Comparison of ENCODE assay signal across 1 cellular context in genomic region chr22:48918585-48919186, GRCh38.
A peak's percentile ranks its signal among the peaks of the same experiment; 100 is the strongest.
TF ChIP-seq lines count a peak whose summit lies in the region.

No MANE protein-coding gene starts in this region.

TF ChIP-seq in HepG2, 621 proteins besides CTCF, POLR2A, EP300 and RAD21 (continued from another document and continues in another):
- TF ChIP-seq, protein P1, sequence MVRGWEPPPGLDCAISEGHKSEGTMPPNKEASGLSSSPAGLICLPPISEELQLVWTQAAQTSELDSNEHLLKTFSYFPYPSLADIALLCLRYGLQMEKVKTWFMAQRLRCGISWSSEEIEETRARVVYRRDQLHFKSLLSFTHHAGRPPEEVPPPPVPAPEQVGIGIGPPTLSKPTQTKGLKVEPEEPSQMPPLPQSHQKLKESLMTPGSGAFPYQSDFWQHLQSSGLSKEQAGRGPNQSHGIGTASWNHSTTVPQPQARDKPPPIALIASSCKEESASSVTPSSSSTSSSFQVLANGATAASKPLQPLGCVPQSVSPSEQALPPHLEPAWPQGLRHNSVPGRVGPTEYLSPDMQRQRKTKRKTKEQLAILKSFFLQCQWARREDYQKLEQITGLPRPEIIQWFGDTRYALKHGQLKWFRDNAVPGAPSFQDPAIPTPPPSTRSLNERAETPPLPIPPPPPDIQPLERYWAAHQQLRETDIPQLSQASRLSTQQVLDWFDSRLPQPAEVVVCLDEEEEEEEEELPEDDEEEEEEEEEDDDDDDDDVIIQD (CRISPR knock-in tag; IDR thresholded peaks at IDR 0.05; ENCODE audit: low read depth) = peak; percentile 20; the same call in 1 of the 2 replicates
- TF ChIP-seq KDM6A (CRISPR knock-in tag; IDR thresholded peaks at IDR 0.05; ENCODE audit: low read depth) (peak; percentile 88), SYNCRIP (IDR thresholded peaks at IDR 0.05; ENCODE audit: insufficient read depth, low read depth, low read length) (no peak), YY1 (IDR thresholded peaks at IDR 0.05; ENCODE audit: insufficient read depth, insufficient replicate concordance, low read depth, low read length) (peak; percentile 18), HNF1B (CRISPR knock-in tag; IDR thresholded peaks at IDR 0.05) (0 out of 2 replicates have a peak, but pooled peaks have one; percentile 43), EEA1 (CRISPR knock-in tag; IDR thresholded peaks at IDR 0.05; ENCODE audit: borderline replicate concordance) (no peak), ESRRA (CRISPR knock-in tag; IDR thresholded peaks at IDR 0.05; ENCODE audit: low read depth) (peak; percentile 28; the same call in 1 of the 2 replicates), KDM4B (CRISPR knock-in tag; IDR thresholded peaks at IDR 0.05) (0 out of 2 replicates have a peak, but pooled peaks have one; percentile 28), ZNF430 (CRISPR knock-in tag; IDR thresholded peaks at IDR 0.05) (peak; percentile 54; the same call in 1 of the 2 replicates), GATAD2A (CRISPR knock-in tag; IDR thresholded peaks at IDR 0.05) (peak; percentile 91), BCL6 (CRISPR knock-in tag; IDR thresholded peaks at IDR 0.05) (peak; percentile 67), NCOA2 (CRISPR knock-in tag; IDR thresholded peaks at IDR 0.05) (peak; percentile 83), FOXP1 (IDR thresholded peaks at IDR 0.05) (peak; percentile 36; the same call in 1 of the 2 replicates), FOXP1 (CRISPR knock-in tag; IDR thresholded peaks at IDR 0.05) (peak; percentile 98), TFE3 (CRISPR knock-in tag; IDR thresholded peaks at IDR 0.05) (0 out of 2 replicates have a peak, but pooled peaks have one; percentile 32), KLF16 (CRISPR knock-in tag; IDR thresholded peaks at IDR 0.05) (0 out of 4 replicates have a peak, but pooled peaks of 1 of the 2 experiments have one; percentile 59), ZNF543 (CRISPR knock-in tag; IDR thresholded peaks at IDR 0.05) (no peak)
- TF ChIP-seq, protein P2, sequence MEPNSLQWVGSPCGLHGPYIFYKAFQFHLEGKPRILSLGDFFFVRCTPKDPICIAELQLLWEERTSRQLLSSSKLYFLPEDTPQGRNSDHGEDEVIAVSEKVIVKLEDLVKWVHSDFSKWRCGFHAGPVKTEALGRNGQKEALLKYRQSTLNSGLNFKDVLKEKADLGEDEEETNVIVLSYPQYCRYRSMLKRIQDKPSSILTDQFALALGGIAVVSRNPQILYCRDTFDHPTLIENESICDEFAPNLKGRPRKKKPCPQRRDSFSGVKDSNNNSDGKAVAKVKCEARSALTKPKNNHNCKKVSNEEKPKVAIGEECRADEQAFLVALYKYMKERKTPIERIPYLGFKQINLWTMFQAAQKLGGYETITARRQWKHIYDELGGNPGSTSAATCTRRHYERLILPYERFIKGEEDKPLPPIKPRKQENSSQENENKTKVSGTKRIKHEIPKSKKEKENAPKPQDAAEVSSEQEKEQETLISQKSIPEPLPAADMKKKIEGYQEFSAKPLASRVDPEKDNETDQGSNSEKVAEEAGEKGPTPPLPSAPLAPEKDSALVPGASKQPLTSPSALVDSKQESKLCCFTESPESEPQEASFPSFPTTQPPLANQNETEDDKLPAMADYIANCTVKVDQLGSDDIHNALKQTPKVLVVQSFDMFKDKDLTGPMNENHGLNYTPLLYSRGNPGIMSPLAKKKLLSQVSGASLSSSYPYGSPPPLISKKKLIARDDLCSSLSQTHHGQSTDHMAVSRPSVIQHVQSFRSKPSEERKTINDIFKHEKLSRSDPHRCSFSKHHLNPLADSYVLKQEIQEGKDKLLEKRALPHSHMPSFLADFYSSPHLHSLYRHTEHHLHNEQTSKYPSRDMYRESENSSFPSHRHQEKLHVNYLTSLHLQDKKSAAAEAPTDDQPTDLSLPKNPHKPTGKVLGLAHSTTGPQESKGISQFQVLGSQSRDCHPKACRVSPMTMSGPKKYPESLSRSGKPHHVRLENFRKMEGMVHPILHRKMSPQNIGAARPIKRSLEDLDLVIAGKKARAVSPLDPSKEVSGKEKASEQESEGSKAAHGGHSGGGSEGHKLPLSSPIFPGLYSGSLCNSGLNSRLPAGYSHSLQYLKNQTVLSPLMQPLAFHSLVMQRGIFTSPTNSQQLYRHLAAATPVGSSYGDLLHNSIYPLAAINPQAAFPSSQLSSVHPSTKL (CRISPR knock-in tag; IDR thresholded peaks at IDR 0.05) = peak; percentile 82
- TF ChIP-seq, protein P3, sequence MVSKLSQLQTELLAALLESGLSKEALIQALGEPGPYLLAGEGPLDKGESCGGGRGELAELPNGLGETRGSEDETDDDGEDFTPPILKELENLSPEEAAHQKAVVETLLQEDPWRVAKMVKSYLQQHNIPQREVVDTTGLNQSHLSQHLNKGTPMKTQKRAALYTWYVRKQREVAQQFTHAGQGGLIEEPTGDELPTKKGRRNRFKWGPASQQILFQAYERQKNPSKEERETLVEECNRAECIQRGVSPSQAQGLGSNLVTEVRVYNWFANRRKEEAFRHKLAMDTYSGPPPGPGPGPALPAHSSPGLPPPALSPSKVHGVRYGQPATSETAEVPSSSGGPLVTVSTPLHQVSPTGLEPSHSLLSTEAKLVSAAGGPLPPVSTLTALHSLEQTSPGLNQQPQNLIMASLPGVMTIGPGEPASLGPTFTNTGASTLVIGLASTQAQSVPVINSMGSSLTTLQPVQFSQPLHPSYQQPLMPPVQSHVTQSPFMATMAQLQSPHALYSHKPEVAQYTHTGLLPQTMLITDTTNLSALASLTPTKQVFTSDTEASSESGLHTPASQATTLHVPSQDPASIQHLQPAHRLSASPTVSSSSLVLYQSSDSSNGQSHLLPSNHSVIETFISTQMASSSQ (IDR thresholded peaks at IDR 0.05; ENCODE audit: low read depth) = 0 out of 2 replicates have a peak, but pooled peaks have one; percentile 15
- TF ChIP-seq, protein P3 (CRISPR knock-in tag; IDR thresholded peaks at IDR 0.05; ENCODE audit: borderline replicate concordance) = no peak
- TF ChIP-seq, protein P4, sequence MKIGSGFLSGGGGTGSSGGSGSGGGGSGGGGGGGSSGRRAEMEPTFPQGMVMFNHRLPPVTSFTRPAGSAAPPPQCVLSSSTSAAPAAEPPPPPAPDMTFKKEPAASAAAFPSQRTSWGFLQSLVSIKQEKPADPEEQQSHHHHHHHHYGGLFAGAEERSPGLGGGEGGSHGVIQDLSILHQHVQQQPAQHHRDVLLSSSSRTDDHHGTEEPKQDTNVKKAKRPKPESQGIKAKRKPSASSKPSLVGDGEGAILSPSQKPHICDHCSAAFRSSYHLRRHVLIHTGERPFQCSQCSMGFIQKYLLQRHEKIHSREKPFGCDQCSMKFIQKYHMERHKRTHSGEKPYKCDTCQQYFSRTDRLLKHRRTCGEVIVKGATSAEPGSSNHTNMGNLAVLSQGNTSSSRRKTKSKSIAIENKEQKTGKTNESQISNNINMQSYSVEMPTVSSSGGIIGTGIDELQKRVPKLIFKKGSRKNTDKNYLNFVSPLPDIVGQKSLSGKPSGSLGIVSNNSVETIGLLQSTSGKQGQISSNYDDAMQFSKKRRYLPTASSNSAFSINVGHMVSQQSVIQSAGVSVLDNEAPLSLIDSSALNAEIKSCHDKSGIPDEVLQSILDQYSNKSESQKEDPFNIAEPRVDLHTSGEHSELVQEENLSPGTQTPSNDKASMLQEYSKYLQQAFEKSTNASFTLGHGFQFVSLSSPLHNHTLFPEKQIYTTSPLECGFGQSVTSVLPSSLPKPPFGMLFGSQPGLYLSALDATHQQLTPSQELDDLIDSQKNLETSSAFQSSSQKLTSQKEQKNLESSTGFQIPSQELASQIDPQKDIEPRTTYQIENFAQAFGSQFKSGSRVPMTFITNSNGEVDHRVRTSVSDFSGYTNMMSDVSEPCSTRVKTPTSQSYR (CRISPR knock-in tag; IDR thresholded peaks at IDR 0.05; ENCODE audit: borderline replicate concordance) = peak; percentile 96
- TF ChIP-seq, protein P5, sequence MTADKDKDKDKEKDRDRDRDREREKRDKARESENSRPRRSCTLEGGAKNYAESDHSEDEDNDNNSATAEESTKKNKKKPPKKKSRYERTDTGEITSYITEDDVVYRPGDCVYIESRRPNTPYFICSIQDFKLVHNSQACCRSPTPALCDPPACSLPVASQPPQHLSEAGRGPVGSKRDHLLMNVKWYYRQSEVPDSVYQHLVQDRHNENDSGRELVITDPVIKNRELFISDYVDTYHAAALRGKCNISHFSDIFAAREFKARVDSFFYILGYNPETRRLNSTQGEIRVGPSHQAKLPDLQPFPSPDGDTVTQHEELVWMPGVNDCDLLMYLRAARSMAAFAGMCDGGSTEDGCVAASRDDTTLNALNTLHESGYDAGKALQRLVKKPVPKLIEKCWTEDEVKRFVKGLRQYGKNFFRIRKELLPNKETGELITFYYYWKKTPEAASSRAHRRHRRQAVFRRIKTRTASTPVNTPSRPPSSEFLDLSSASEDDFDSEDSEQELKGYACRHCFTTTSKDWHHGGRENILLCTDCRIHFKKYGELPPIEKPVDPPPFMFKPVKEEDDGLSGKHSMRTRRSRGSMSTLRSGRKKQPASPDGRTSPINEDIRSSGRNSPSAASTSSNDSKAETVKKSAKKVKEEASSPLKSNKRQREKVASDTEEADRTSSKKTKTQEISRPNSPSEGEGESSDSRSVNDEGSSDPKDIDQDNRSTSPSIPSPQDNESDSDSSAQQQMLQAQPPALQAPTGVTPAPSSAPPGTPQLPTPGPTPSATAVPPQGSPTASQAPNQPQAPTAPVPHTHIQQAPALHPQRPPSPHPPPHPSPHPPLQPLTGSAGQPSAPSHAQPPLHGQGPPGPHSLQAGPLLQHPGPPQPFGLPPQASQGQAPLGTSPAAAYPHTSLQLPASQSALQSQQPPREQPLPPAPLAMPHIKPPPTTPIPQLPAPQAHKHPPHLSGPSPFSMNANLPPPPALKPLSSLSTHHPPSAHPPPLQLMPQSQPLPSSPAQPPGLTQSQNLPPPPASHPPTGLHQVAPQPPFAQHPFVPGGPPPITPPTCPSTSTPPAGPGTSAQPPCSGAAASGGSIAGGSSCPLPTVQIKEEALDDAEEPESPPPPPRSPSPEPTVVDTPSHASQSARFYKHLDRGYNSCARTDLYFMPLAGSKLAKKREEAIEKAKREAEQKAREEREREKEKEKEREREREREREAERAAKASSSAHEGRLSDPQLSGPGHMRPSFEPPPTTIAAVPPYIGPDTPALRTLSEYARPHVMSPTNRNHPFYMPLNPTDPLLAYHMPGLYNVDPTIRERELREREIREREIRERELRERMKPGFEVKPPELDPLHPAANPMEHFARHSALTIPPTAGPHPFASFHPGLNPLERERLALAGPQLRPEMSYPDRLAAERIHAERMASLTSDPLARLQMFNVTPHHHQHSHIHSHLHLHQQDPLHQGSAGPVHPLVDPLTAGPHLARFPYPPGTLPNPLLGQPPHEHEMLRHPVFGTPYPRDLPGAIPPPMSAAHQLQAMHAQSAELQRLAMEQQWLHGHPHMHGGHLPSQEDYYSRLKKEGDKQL (CRISPR knock-in tag; IDR thresholded peaks at IDR 0.05; ENCODE audit: low read depth) = peak; percentile 60; the same call in 1 of the 2 replicates
